ENCODE assay signal across 14 cellular contexts in the genomic region with DNA sequence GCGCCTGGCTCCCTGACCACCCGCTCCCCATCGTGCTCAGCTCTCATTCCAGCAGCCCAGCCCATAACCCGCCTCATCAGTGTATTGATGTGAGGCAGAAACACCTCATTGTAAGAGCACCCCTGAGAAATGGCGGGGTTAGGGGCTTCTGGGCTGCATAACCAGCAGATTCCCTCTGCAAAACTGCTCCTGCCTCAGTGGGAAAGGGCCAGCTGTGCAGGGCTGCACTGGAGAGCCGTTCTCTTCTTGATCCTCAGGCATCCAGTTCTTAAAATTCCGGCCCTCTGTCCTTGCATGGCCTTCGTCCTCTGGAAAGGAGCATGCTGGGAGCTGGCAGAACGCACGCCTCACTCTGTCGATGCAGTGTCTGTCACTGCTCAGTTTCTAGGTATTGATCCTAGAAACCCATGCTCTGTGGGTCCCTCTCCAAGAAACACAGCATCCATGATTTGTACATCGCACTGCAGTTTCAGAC.
DNase-seq lines count a peak whose midpoint lies in the region; ATAC-seq, FAIRE-seq and TF ChIP-seq lines count a peak whose summit lies in the region.
"Had no signal": no experiment of that assay in that cellular context is flagged by ENCODE, and none has a peak within 500 bp of the region (broad histone marks: within the 10 kb centered on the region; RNA-seq: fewer than 3 reads in every experiment).

No MANE protein-coding gene starts in this region.

- H3K9me3 ChIP-seq in DOHH2 (ENCODE audit: control insufficient read depth, insufficient read depth, low read length) (no peaks in the 10 kb centered on the region), small intestine (ENCODE audit: control insufficient read depth, low read depth) (no peaks in the 10 kb centered on the region)
- H3K9me3 ChIP-seq: neutrophil had no signal

- WGBS in small intestine, 3 donors, result 76 to 83% (median 77%) methylated on average over 12 of the region's 12 CpGs

- H3K36me3 ChIP-seq in DOHH2 (ENCODE audit: control insufficient read depth, low read length), result peaks cover 10% of the 10 kb centered on the region; the same call in 1 of the 2 replicates
- H3K36me3 ChIP-seq in small intestine (ENCODE audit: control insufficient read depth in 2 of 2, insufficient read depth in 2 of 2, low read length in 2 of 2), result peaks cover 2% of the 10 kb centered on the region in 2 donors
- H3K36me3 ChIP-seq: neutrophil had no signal

- intact Hi-C loops in activated T-helper 2 cell treated with anti-CD3 and anti-CD28 coated beads, Interferon-gamma antibody, Interleukin-2, Interleukin-4, amounts not matched to agents 10 μg/mL and 5 μg/mL and 100 μg/mL, durations not matched to agents 14 hours and 24 hours and 36 hours (cut with micrococcal nuclease), result loop anchor here (1.0 to 5.0 kb wide), 7 partner anchors 13 to 231 kb away; no protein-coding TSS in a partner anchor

- TF ChIP-seq CTCF in DOHH2 (IDR thresholded peaks at IDR 0.05; ENCODE audit: low read depth, low read length, poor library complexity, severe bottlenecking), result no peak

- H3K4me1 ChIP-seq in DOHH2 (ENCODE audit: control insufficient read depth, low read length) (peaks cover 16% of the 10 kb centered on the region), small intestine (ENCODE audit: control insufficient read depth in 2 of 2, insufficient read depth in 1 of 2, low read depth in 1 of 2, low read length in 1 of 2) (no peaks in the 10 kb centered on the region)

- no peak for FAIRE-seq in small intestine (lab: Jason Lieb, UNC)
- FAIRE-seq: islet of Langerhans had no signal

- H4K20me1 ChIP-seq in DOHH2 (ENCODE audit: control insufficient read depth, insufficient read depth, low read depth, low read length), result no peaks in the 10 kb centered on the region

- H3K36me3 Mint-ChIP-seq in activated T-helper 2 cell treated with anti-CD3 and anti-CD28 coated beads, Interferon-gamma antibody, Interleukin-2, Interleukin-4, amounts not matched to agents 10 μg/mL and 5 μg/mL and 100 μg/mL, durations not matched to agents 14 hours and 24 hours and 36 hours (ENCODE audit: low read depth), result peaks cover 68% of the 10 kb centered on the region
- H3K36me3 Mint-ChIP-seq in naive thymus-derived CD8-positive, alpha-beta T cell, result peaks cover 7 to 34% (median 15%) of the 10 kb centered on the region in 3 donors

- peaks cover 51% of the 10 kb centered on the region for H3K4me1 Mint-ChIP-seq in activated T-helper 2 cell treated with anti-CD3 and anti-CD28 coated beads, Interferon-gamma antibody, Interleukin-2, Interleukin-4, amounts not matched to agents 10 μg/mL and 5 μg/mL and 100 μg/mL, durations not matched to agents 14 hours and 24 hours and 36 hours (ENCODE audit: low read depth)
- H3K4me1 Mint-ChIP-seq in naive thymus-derived CD8-positive, alpha-beta T cell, result peaks cover 21 to 48% (median 31%) of the 10 kb centered on the region in 4 donors

- H3K4me3 Mint-ChIP-seq in activated T-helper 2 cell treated with anti-CD3 and anti-CD28 coated beads, Interferon-gamma antibody, Interleukin-2, Interleukin-4, amounts not matched to agents 10 μg/mL and 5 μg/mL and 100 μg/mL, durations not matched to agents 14 hours and 24 hours and 36 hours (ENCODE audit: low read depth), result peak overlapping the region; percentile 67
- peak overlapping the region in 9 of 10 donors; percentile 61 to 85 (median 81) for H3K4me3 Mint-ChIP-seq in naive thymus-derived CD8-positive, alpha-beta T cell

- H3K27ac Mint-ChIP-seq in activated T-helper 2 cell treated with anti-CD3 and anti-CD28 coated beads, Interferon-gamma antibody, Interleukin-2, Interleukin-4, amounts not matched to agents 10 μg/mL and 5 μg/mL and 100 μg/mL, durations not matched to agents 14 hours and 24 hours and 36 hours, result peak overlapping the region; percentile 88
- H3K27ac Mint-ChIP-seq in naive thymus-derived CD8-positive, alpha-beta T cell, result peak overlapping the region in 6 of 10 donors; percentile 71 to 95 (median 86)

- ATAC-seq in HG02610 (IDR thresholded peaks at IDR 0.05; ENCODE audit: unreplicated experiment), result peak; percentile 2
- peak in 1 of 2 donors; percentile 25 for ATAC-seq in naive thymus-derived CD8-positive, alpha-beta T cell

- no peaks in the 10 kb centered on the region for H3K27me3 ChIP-seq in DOHH2 (ENCODE audit: control insufficient read depth, low read length)
- no peaks in the 10 kb centered on the region for H3K27me3 ChIP-seq in small intestine (ENCODE audit: control insufficient read depth in 2 of 2, insufficient read depth in 2 of 2, low read length in 2 of 2)
- H3K27me3 ChIP-seq: neutrophil had no signal

- no peaks in the 10 kb centered on the region for H3F3A ChIP-seq in DOHH2 (ENCODE audit: control insufficient read depth, insufficient read depth)

- peak overlapping the region; percentile 70 for H3K4me2 ChIP-seq in DOHH2 (ENCODE audit: low read length)

- no peaks in the 10 kb centered on the region for H3K9me2 ChIP-seq in DOHH2 (replicated peaks; ENCODE audit: control insufficient read depth, low read length)

- peak overlapping the region; percentile 50; the same call in 1 of the 2 replicates for H3K27ac ChIP-seq in DOHH2 (ENCODE audit: low read depth, low read length)
- no peak overlapping the region for H3K27ac ChIP-seq in small intestine (ENCODE audit: low read depth in 1 of 2, low read length in 1 of 2)
- H3K27ac ChIP-seq: HL-60, neutrophil, VCaP had no signal

- no peaks in the 10 kb centered on the region for H3K27me3 Mint-ChIP-seq in activated T-helper 2 cell treated with anti-CD3 and anti-CD28 coated beads, Interferon-gamma antibody, Interleukin-2, Interleukin-4, amounts not matched to agents 10 μg/mL and 5 μg/mL and 100 μg/mL, durations not matched to agents 14 hours and 24 hours and 36 hours (ENCODE audit: low read depth)
- no peaks in the 10 kb centered on the region for H3K27me3 Mint-ChIP-seq in naive thymus-derived CD8-positive, alpha-beta T cell

- POLR2A ChIA-PET in naive thymus-derived CD8-positive, alpha-beta T cell (lab: Charles Lee), result interaction anchor here (0.7 to 0.9 kb wide), 2 partner anchors 43 to 112 kb away, joined by 3 to 4 read pairs; no protein-coding TSS in a partner anchor

- no peak for DNase-seq in activated T-helper 2 cell treated with anti-CD3 and anti-CD28 coated beads, Interferon-gamma antibody, Interleukin-2, Interleukin-4, amounts not matched to agents 10 μg/mL and 5 μg/mL and 100 μg/mL, durations not matched to agents 14 hours and 24 hours and 36 hours (ENCODE audit: low spot score)
- peak in 1 of 10 donors; percentile 24 for DNase-seq in naive thymus-derived CD8-positive, alpha-beta T cell
- DNase-seq in NCI-H524 treated with DMSO at 0.1 percent for 48 hours (lab: John Stamatoyannopoulos, UW) (no peak), GDM1 (lab: John Stamatoyannopoulos, UW) (no peak), small intestine (no peak)
- DNase-seq: foreskin fibroblast, MM.1S, NCI-H2171 treated with DMSO at 0.1 percent for 48 hours had no signal

- peak overlapping the region; percentile 52; the same call in 1 of the 2 replicates for H3K4me3 ChIP-seq in DOHH2 (ENCODE audit: low read length)
- H3K4me3 ChIP-seq in small intestine (ENCODE audit: low read depth in 1 of 2, low read length in 2 of 2), result no peak overlapping the region

- H3K9me3 Mint-ChIP-seq in activated T-helper 2 cell treated with anti-CD3 and anti-CD28 coated beads, Interferon-gamma antibody, Interleukin-2, Interleukin-4, amounts not matched to agents 10 μg/mL and 5 μg/mL and 100 μg/mL, durations not matched to agents 14 hours and 24 hours and 36 hours, result no peaks in the 10 kb centered on the region
- no peaks in the 10 kb centered on the region for H3K9me3 Mint-ChIP-seq in naive thymus-derived CD8-positive, alpha-beta T cell

- no peaks in the 10 kb centered on the region; the same call in 1 of the 2 replicates for H3K79me2 ChIP-seq in DOHH2 (ENCODE audit: control insufficient read depth, low read length)
